8 cellular contexts compared by ENCODE assay signal in the genomic region with DNA sequence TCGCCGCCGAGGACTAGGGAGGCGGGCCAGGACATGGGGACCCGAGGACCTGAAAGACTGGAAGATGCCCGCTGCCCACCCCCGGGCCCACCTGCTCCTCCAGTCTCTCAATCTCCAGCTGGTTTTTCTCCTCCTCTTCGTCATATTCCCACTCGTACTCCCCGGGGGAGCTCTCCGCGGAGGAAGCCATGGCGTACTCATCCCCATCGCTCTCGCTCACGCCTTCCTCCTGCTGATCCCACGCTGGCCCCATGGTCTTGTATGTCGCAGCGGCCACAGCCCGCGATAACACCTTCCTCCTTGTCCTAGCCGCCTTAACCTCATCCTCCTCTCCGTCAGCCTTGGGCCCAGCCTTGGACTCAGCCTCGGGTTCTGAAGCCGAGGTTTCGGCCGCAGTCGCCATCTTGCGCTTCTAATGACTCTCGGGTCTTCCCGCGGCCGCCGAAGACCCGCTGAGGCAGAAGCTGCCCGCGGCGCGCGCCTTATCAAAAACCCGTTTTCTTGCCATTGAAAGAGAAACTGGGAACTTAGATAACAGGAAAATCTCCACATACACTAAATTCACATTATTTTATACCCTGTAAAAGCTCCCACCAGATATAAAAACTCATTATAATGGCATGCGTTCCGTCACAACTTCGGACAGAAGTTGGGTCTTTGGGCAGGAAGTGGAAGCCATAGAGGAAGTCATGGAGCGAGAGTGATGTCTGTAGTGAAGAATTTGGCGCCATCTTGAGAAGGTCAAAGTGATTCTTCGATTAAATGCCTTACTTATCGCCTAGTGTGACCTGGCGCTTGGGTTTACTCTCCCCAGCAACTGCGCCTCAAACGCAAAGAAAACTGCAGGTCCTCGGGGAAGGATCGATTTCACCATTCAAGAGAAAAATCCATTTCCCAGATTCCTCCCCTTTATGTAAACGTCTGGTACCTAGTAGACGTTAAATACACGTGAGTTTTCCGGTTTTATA. TPM values are rescaled to one million over a fixed set of nuclear protein-coding genes. Genes with fewer than 3 reads are reported as not detected.
DNase-seq lines count a peak whose midpoint lies in the region; ATAC-seq, FAIRE-seq and TF ChIP-seq lines count a peak whose summit lies in the region.

A gene with protein sequence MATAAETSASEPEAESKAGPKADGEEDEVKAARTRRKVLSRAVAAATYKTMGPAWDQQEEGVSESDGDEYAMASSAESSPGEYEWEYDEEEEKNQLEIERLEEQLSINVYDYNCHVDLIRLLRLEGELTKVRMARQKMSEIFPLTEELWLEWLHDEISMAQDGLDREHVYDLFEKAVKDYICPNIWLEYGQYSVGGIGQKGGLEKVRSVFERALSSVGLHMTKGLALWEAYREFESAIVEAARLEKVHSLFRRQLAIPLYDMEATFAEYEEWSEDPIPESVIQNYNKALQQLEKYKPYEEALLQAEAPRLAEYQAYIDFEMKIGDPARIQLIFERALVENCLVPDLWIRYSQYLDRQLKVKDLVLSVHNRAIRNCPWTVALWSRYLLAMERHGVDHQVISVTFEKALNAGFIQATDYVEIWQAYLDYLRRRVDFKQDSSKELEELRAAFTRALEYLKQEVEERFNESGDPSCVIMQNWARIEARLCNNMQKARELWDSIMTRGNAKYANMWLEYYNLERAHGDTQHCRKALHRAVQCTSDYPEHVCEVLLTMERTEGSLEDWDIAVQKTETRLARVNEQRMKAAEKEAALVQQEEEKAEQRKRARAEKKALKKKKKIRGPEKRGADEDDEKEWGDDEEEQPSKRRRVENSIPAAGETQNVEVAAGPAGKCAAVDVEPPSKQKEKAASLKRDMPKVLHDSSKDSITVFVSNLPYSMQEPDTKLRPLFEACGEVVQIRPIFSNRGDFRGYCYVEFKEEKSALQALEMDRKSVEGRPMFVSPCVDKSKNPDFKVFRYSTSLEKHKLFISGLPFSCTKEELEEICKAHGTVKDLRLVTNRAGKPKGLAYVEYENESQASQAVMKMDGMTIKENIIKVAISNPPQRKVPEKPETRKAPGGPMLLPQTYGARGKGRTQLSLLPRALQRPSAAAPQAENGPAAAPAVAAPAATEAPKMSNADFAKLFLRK (minus strand): TSS at position 422 of the 968 bp plus-strand sequence. CDS start 19 bp downstream, at position 403.

- H3K36me3 ChIP-seq in bronchial epithelial cell (ENCODE audit: control insufficient read depth, insufficient read depth, low read length) (peaks cover 14% of the 10 kb centered on the region), small intestine (ENCODE audit: control insufficient read depth in 2 of 2, insufficient read depth in 2 of 2, low read length in 2 of 2) (peaks cover 6 to 9% of the 10 kb centered on the region in 2 donors)

- H3K27me3 ChIP-seq in bronchial epithelial cell (ENCODE audit: control insufficient read depth, insufficient read depth, low read length) = no peaks in the 10 kb centered on the region
- H3K27me3 ChIP-seq in small intestine (ENCODE audit: control insufficient read depth in 2 of 2, insufficient read depth in 2 of 2, low read length in 2 of 2) = no peaks in the 10 kb centered on the region

- ATAC-seq in GM18870 (IDR thresholded peaks at IDR 0.05; ENCODE audit: unreplicated experiment) (peak; percentile 42), HG03108 (IDR thresholded peaks at IDR 0.05; ENCODE audit: unreplicated experiment) (peak; percentile 24)

- peaks cover 6 to 12% of the 10 kb centered on the region in 2 donors for H3K4me1 ChIP-seq in small intestine (ENCODE audit: control insufficient read depth in 2 of 2, insufficient read depth in 1 of 2, low read depth in 1 of 2, low read length in 1 of 2)

- DNase-seq in ACHN = peak; percentile 97
- DNase-seq in NCI-H2227 (lab: John Stamatoyannopoulos, UW; ENCODE audit: unreplicated experiment) = peak; percentile 92
- peak; percentile 90 for DNase-seq in bronchial epithelial cell (ENCODE audit: low read depth)
- DNase-seq in iPS-NIHi7 (ENCODE audit: extremely low spot score) = peak; percentile 80
- peak; percentile 93 for DNase-seq in small intestine

- H3K9me3 ChIP-seq in small intestine (ENCODE audit: control insufficient read depth, low read depth) = no peaks in the 10 kb centered on the region

- 0 to 1% (median 0%) methylated on average over 57 of the region's 57 CpGs for WGBS in small intestine, 3 donors

- TF ChIP-seq CTCF in WI38 (IDR thresholded peaks at IDR 0.05; ENCODE audit: low read depth, low read length) (no peak), bronchial epithelial cell (IDR thresholded peaks at IDR 0.05; ENCODE audit: insufficient read depth, low read length, severe bottlenecking) (no peak)

- peak within 1 kb of the TSS; percentile 43 to 96 for H3K27ac ChIP-seq in small intestine (ENCODE audit: low read depth in 1 of 2, low read length in 1 of 2)

- FAIRE-seq in bronchial epithelial cell (lab: Jason Lieb, UNC) (no peak), small intestine (lab: Jason Lieb, UNC) (no peak)

- in situ Hi-C loops in ACHN (cut with HindIII; ENCODE audit: low pct_ligation_motif_present, low pct_unique_long_range_greater_than_20kb, low sequenced_read_pairs) = no loop called here

- H3K4me3 ChIP-seq in WI38 (ENCODE audit: low read depth, low read length) (peak within 1 kb of the TSS; percentile 99), bronchial epithelial cell (ENCODE audit: low read depth, low read length) (peak within 1 kb of the TSS; percentile 95), small intestine (ENCODE audit: low read depth in 1 of 2, low read length in 2 of 2) (peak within 1 kb of the TSS; percentile 86 to 95)

RNA-seq across cellular contexts. Expression of the gene that starts here (rescaled TPM):
- 41.6 and 108 TPM in 2 replicates for total RNA-seq in bronchial epithelial cell
- 10 to 100 TPM; 15.9 to 19.8 (median 19.5) TPM for polyA plus RNA-seq in small intestine

Comparison
In these comparisons a context has a peak if more than half of its experiments do, and no peak if none do; other contexts are left out.
1. Peak in every context shown above with its lines: DNase-seq, ATAC-seq, H3K4me3 ChIP-seq and H3K27ac ChIP-seq.